Comparison of ENCODE assay signal across 1 cellular context in genomic region chr10:101046332-101047238, GRCh38.
TF ChIP-seq lines count a peak whose summit lies in the region.

No MANE protein-coding gene starts in this region.

TF ChIP-seq in GM23338, 12 proteins besides CTCF, POLR2A, EP300 and RAD21:
- TF ChIP-seq EZH2 (IDR thresholded peaks at IDR 0.05; ENCODE audit: low read depth, unreplicated experiment) = no peak
- TF ChIP-seq CREB1 (CRISPR knock-in tag; IDR thresholded peaks at IDR 0.05; ENCODE audit: low read depth) = no peak
- TF ChIP-seq JUNB (IDR thresholded peaks at IDR 0.05; ENCODE audit: unreplicated experiment) = no peak
- TF ChIP-seq ZNF462 (CRISPR knock-in tag; IDR thresholded peaks at IDR 0.05) = no peak
- no peak for TF ChIP-seq STAT1 (IDR thresholded peaks at IDR 0.05; ENCODE audit: unreplicated experiment)
- TF ChIP-seq POLR2AphosphoS5 (IDR thresholded peaks at IDR 0.05; ENCODE audit: low read depth) = no peak
- TF ChIP-seq REST (IDR thresholded peaks at IDR 0.05; ENCODE audit: unreplicated experiment) = no peak
- no peak for TF ChIP-seq EZH2phosphoT487 (IDR thresholded peaks at IDR 0.05; ENCODE audit: unreplicated experiment)
- no peak for TF ChIP-seq ETS1 (IDR thresholded peaks at IDR 0.05)
TF ChIP-seq in GM23338: peak in this region for 0.
